28 cellular contexts compared by ENCODE assay signal in the genomic region with DNA sequence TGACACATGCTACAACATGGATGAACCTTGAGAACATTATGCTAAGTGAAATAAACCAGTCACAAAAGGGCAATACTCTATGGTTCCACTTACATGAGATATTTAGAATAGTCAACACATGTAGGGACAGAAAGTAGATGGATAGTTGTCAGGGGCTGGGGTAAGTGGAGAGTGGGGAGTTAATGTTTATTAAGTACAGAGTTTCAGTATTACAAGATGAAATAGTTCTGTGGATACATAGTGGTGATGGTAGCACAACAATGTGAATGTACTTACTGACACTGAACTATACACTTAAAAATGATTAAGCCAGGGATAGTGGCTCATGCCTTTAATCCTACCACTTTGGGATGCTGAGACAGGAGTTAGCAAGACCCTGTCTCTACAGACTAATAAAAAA.
"Had no signal": no experiment of that assay in that cellular context is flagged by ENCODE, and none has a peak within 500 bp of the region (broad histone marks: within the 10 kb centered on the region; RNA-seq: fewer than 3 reads in every experiment).

No MANE protein-coding gene starts in this region.

- H3K27ac Mint-ChIP-seq: nephron, neural progenitor cell, progenitor cell of endocrine pancreas had no signal

- DNase-seq: cortex of kidney; effector memory CD8-positive, alpha-beta T cell; erythroblast; esophagus squamous epithelium; foreskin melanocyte; glutamatergic neuron; heart right ventricle; hippocampal formation; left cardiac atrium; left lung; mammary epithelial cell; mesendoderm; midbrain; naive thymus-derived CD4-positive, alpha-beta T cell; stimulated activated CD4-positive, alpha-beta T cell treated with anti-CD3 and anti-CD28 coated beads, Interleukin-12 subunit alpha, Interleukin-12 subunit beta, amount 100 ng/mL, for 4 hours; stimulated activated CD4-positive, alpha-beta T cell treated with anti-CD3 and anti-CD28 coated beads, Interleukin-1b, Interleukin-23, amount 100 ng/mL, for 48 hours; stimulated activated CD4-positive, alpha-beta T cell treated with anti-CD3 and anti-CD28 coated beads, Interleukin-4, amount 100 ng/mL, for 1 hour; stimulated activated CD8-positive, alpha-beta memory T cell treated with anti-CD3 and anti-CD28 coated beads, Interleukin-4, amount 100 ng/mL, for 48 hours; stimulated activated naive CD4-positive, alpha-beta T cell treated with Interleukin-2 at 50 U/mL for 16 hours; stomach; thyroid gland; trophoblast cell had no signal

- H3K9me3 Mint-ChIP-seq: effector memory CD8-positive, alpha-beta T cell; naive thymus-derived CD4-positive, alpha-beta T cell; nephron; neural progenitor cell had no signal

- H3K4me1 Mint-ChIP-seq: nephron, neural progenitor cell had no signal

- ATAC-seq: effector memory CD8-positive, alpha-beta T cell; heart right ventricle; left cardiac atrium; left lung; naive thymus-derived CD4-positive, alpha-beta T cell; sciatic nerve had no signal

- FAIRE-seq: endometrium, islet of Langerhans had no signal

- H3K4me3 Mint-ChIP-seq: effector memory CD8-positive, alpha-beta T cell; naive thymus-derived CD4-positive, alpha-beta T cell; nephron; neural progenitor cell had no signal
